Comparison of ENCODE assay signal across 8 cellular contexts in the genomic region with DNA sequence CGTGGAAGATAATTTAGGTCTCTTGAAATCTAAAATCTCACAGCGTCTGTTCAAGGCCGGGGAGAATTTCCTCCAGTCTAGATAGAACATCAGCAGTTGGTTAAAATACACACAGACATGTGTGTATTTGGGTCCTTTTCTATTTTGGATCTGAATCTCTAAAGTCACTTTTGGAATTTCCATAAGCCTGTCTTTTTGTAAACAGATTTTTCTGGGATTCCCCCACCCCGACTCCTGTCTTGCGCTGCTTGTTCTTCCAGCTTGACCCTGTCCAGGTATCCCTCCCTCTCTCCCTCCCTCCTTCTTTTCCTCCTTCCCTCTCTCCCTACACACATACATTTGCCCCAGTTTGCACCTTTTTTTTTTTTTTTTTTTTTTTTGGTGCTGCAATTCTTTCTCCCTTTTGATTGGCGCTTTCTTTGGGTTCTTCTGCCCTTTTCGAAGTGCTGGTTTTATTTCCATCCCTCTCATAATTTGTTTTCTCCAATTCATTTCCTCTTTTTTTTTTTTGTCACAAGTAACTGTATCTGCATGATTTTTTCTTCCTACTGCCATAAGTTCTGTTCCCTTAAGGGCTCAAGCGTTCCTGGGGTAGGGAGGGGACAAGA.
DNase-seq lines count a peak whose midpoint lies in the region; ATAC-seq and TF ChIP-seq lines count a peak whose summit lies in the region.

No MANE protein-coding gene starts in this region.

- H3K4me3 Mint-ChIP-seq in activated CD4-positive, alpha-beta T cell treated with anti-CD3 and anti-CD28 coated beads for 36 hours: peak overlapping the region; percentile 71

- H3K4me1 ChIP-seq in right cardiac atrium (ENCODE audit: control insufficient read depth, insufficient read depth, low read length) (no peaks in the 10 kb centered on the region), spleen (peaks cover 8 to 38% (median 22%) of the 10 kb centered on the region in 6 donors)

- H3K9me3 ChIP-seq in WERI-Rb-1 (ENCODE audit: severe bottlenecking): no peaks in the 10 kb centered on the region
- no peaks in the 10 kb centered on the region for H3K9me3 ChIP-seq in right cardiac atrium (ENCODE audit: control insufficient read depth, low read length)
- H3K9me3 ChIP-seq in spleen: no peaks in the 10 kb centered on the region

- H3K4me3 ChIP-seq in WERI-Rb-1 (ENCODE audit: low read depth, low read length) (peak overlapping the region; percentile 86), right cardiac atrium (ENCODE audit: low read length) (peak overlapping the region; percentile 52), spleen (peak overlapping the region; percentile 26 to 84 (median 61))

- TF ChIP-seq CTCF in WERI-Rb-1 (IDR thresholded peaks at IDR 0.05; ENCODE audit: low read depth, low read length): no peak
- no peak for TF ChIP-seq CTCF in spleen (IDR thresholded peaks at IDR 0.05 in 8 of 11, conservative IDR thresholded peaks at IDR 0.05 in 3 of 11)

- H3K27ac Mint-ChIP-seq in activated CD4-positive, alpha-beta T cell treated with anti-CD3 and anti-CD28 coated beads for 36 hours: peak overlapping the region; percentile 39

- TF ChIP-seq POLR2A in spleen (IDR thresholded peaks at IDR 0.05): no peak

- H3K27me3 ChIP-seq in WERI-Rb-1 (ENCODE audit: insufficient read depth, low read depth, severe bottlenecking): no peaks in the 10 kb centered on the region
- H3K27me3 ChIP-seq in right cardiac atrium (ENCODE audit: control insufficient read depth, insufficient read depth): no peaks in the 10 kb centered on the region
- H3K27me3 ChIP-seq in spleen (replicated peaks in 1 of 7): no peaks in the 10 kb centered on the region

- H3K27me3 Mint-ChIP-seq in activated CD4-positive, alpha-beta T cell treated with anti-CD3 and anti-CD28 coated beads for 36 hours: peaks cover 2% of the 10 kb centered on the region

- intact Hi-C loops in activated CD4-positive, alpha-beta T cell treated with anti-CD3 and anti-CD28 coated beads for 36 hours (cut with DNase I, micrococcal nuclease): loop anchor here (1.0 to 5.0 kb wide), 4 partner anchors 63 to 246 kb away; partner anchors contain the start of gene AFTPH (in 1 of the 2)
- intact Hi-C loops in right cardiac atrium (cut with DNase I): loop anchor here in 2 of 4 donors (5.0 kb wide), 2 partner anchors 94 to 116 kb away; partner anchors contain the start of gene SERTAD2 (in 1 of the 2)
- intact Hi-C loops in spleen (cut with DNase I; ENCODE audit: low total_unique reads): no loop called here

- CTCF ChIA-PET in activated CD4-positive, alpha-beta T cell treated with anti-CD3 and anti-CD28 coated beads for 36 hours (lab: Charles Lee): interaction anchor here (0.6 to 2.6 kb wide), 5 partner anchors 13 to 443 kb away, joined by 3 to 7 read pairs (median 3); no protein-coding TSS in a partner anchor

- H3K27ac ChIP-seq in WERI-Rb-1 (peak overlapping the region; percentile 87), right cardiac atrium (ENCODE audit: low read length) (peak overlapping the region; percentile 96), spleen (peak overlapping the region; percentile 94 to 98 (median 96))

- no peak for DNase-seq in activated CD4-positive, alpha-beta T cell treated with anti-CD3 and anti-CD28 coated beads for 36 hours
- DNase-seq in activated CD4-positive, alpha-beta T cell treated with anti-CD3 and anti-CD28 coated beads for 4 hours: no peak
- no peak for DNase-seq in WERI-Rb-1
- no peak for DNase-seq in right cardiac atrium
- no peak for DNase-seq in spleen
- DNase-seq in midbrain (lab: John Stamatoyannopoulos, UW): no peak
- DNase-seq in retina: no peak

- H3K36me3 ChIP-seq in WERI-Rb-1 (no peaks in the 10 kb centered on the region), spleen (no peaks in the 10 kb centered on the region)

- ATAC-seq in activated CD4-positive, alpha-beta T cell treated with anti-CD3 and anti-CD28 coated beads for 36 hours: no peak
- ATAC-seq in right cardiac atrium (no peak), GM19467 (IDR thresholded peaks at IDR 0.05; ENCODE audit: unreplicated experiment) (no peak)

- POLR2A ChIA-PET in activated CD4-positive, alpha-beta T cell treated with anti-CD3 and anti-CD28 coated beads for 36 hours (lab: Charles Lee): no interaction called here

- peaks cover 21% of the 10 kb centered on the region for H3K4me1 Mint-ChIP-seq in activated CD4-positive, alpha-beta T cell treated with anti-CD3 and anti-CD28 coated beads for 36 hours

- H3K36me3 Mint-ChIP-seq in activated CD4-positive, alpha-beta T cell treated with anti-CD3 and anti-CD28 coated beads for 36 hours (ENCODE audit: low read depth): no peaks in the 10 kb centered on the region

- 26% methylated on average over 8 of the region's 8 CpGs for whole genome bisulfite sequencing in right cardiac atrium
- 16 to 18% (median 17%) methylated on average over 8 of the region's 8 CpGs for WGBS in spleen, 5 donors

- H3K9me3 Mint-ChIP-seq in activated CD4-positive, alpha-beta T cell treated with anti-CD3 and anti-CD28 coated beads for 36 hours (ENCODE audit: low read depth): no peaks in the 10 kb centered on the region
